16 cellular contexts compared by ENCODE assay signal in genomic region chr21:35395728-35396127, GRCh38.
DNase-seq lines count a peak whose midpoint lies in the region; ATAC-seq and TF ChIP-seq lines count a peak whose summit lies in the region.
"Had no signal": no experiment of that assay in that cellular context is flagged by ENCODE, and none has a peak within 500 bp of the region (broad histone marks: within the 10 kb centered on the region; RNA-seq: fewer than 3 reads in every experiment).

No MANE protein-coding gene starts in this region.

- no TSS peak for BruUV-seq in IMR-90 (replicated peaks; lab: Mats Ljungman, UMichigan)

- H4K8ac ChIP-seq in IMR-90 (ENCODE audit: low read depth in 2 of 2, low read length in 2 of 2), result no peak overlapping the region

- H2AK9ac ChIP-seq in IMR-90 (replicated peaks; ENCODE audit: low read depth, low read length, poor library complexity), result peak overlapping the region; percentile 15

- H3K4me1 Mint-ChIP-seq in mesothelial cell of epicardium, result peaks cover 21% of the 10 kb centered on the region

- peak overlapping the region; percentile 62; the same call in 1 of the 2 replicates for H3K14ac ChIP-seq in IMR-90 (replicated peaks; ENCODE audit: low read depth, low read length)

- no peak overlapping the region for H3K27ac ChIP-seq in IMR-90 (ENCODE audit: insufficient read depth, low read length)
- H3K27ac ChIP-seq: parathyroid adenoma, SJSA1 had no signal

- H3K9me3 ChIP-seq in IMR-90 (ENCODE audit: control insufficient read depth, insufficient read depth, low read length) (no peaks in the 10 kb centered on the region), adipocyte (ENCODE audit: control insufficient read depth, low read length) (no peaks in the 10 kb centered on the region)
- H3K9me3 ChIP-seq: SJSA1 had no signal

- TF ChIP-seq CTCF in IMR-90 (conservative IDR thresholded peaks at IDR 0.05; ENCODE audit: low read depth, low read length), result no peak
- TF ChIP-seq CTCF in mesothelial cell of epicardium (IDR thresholded peaks at IDR 0.05; ENCODE audit: unreplicated experiment), result no peak

- H3K9ac ChIP-seq in IMR-90 (ENCODE audit: low read depth, low read length) (no peak overlapping the region), adipocyte (ENCODE audit: low read length) (no peak overlapping the region)
- H3K9ac ChIP-seq: parathyroid adenoma had no signal

- peaks cover 3% of the 10 kb centered on the region for H3K27me3 Mint-ChIP-seq in mesothelial cell of epicardium (ENCODE audit: low read depth)

- H2AFZ ChIP-seq in IMR-90 (replicated peaks; ENCODE audit: low read length, poor library complexity), result peak overlapping the region; percentile 67
- H2AFZ ChIP-seq: parathyroid adenoma had no signal

- peaks cover 5% of the 10 kb centered on the region for H3K9me3 Mint-ChIP-seq in mesothelial cell of epicardium
- H3K9me3 Mint-ChIP-seq: activated T-cell treated with anti-CD3 and anti-CD28 coated beads, Interleukin-2, amount 50 U/mL, for 4 hours had no signal

- H3K4me3 Mint-ChIP-seq in mesothelial cell of epicardium, result no peak overlapping the region
- H3K4me3 Mint-ChIP-seq: activated T-cell treated with anti-CD3 and anti-CD28 coated beads, Interleukin-2, amount 50 U/mL, for 4 hours; B cell had no signal

- no peak overlapping the region for H3K4me2 ChIP-seq in IMR-90 (ENCODE audit: low read depth, low read length)

- POLR2A ChIA-PET in IMR-90 (lab: Charles Lee; ENCODE audit: unreplicated experiment), result no interaction called here

- DNase-seq in ACHN (peak; percentile 24), IMR-90 (peak; percentile 29), adipocyte (ENCODE audit: low read depth) (peak; percentile 59), hepatic stellate cell (ENCODE audit: low spot score) (peak; percentile 31), AG08395 (ENCODE audit: low spot score) (no peak), mesothelial cell of epicardium (ENCODE audit: low spot score in 2 of 2, unreplicated experiment in 2 of 2) (no peak), HuH-7 (ENCODE audit: low spot score) (no peak), DMS153 treated with DMSO at 0.1 percent for 48 hours (lab: John Stamatoyannopoulos, UW; ENCODE audit: unreplicated experiment) (no peak)
- DNase-seq: activated CD4-positive, CD25-positive, alpha-beta regulatory T cell treated with anti-CD3 and anti-CD28 coated beads, Interleukin-2, amount 50 U/mL, for 72 hours; activated T-cell treated with anti-CD3 and anti-CD28 coated beads, Interleukin-2, amount 50 U/mL, for 4 hours; NCI-H1417 treated with DMSO at 0.1 percent for 48 hours; NCI-H69 had no signal

- H3K4ac ChIP-seq in IMR-90 (ENCODE audit: low read depth, low read length), result peak overlapping the region; percentile 8

- CTCF ChIA-PET in IMR-90 (lab: Yijun Ruan, JAX), result interaction anchor here (0.5 kb wide), 1 partner anchor 436 kb away, joined by 3 read pairs; no protein-coding TSS in a partner anchor

- no peak overlapping the region for H2BK120ac ChIP-seq in IMR-90 (ENCODE audit: low read depth, low read length)

- no CpG with 5 or more reads among the region's 1 CpG for WGBS in IMR-90 (ENCODE audit: extremely low coverage in 2 of 2, insufficient read length in 1 of 2), 2 experiments

- H2AK5ac ChIP-seq in IMR-90 (ENCODE audit: low read depth, low read length), result peak overlapping the region; percentile 28; the same call in 1 of the 2 replicates

- no peak overlapping the region for H3K23ac ChIP-seq in IMR-90 (ENCODE audit: low read depth, low read length)

- H3K79me1 ChIP-seq in IMR-90 (ENCODE audit: low read depth in 1 of 2, low read length in 2 of 2), result no peaks in the 10 kb centered on the region

- H4K5ac ChIP-seq in IMR-90 (ENCODE audit: low read depth, low read length), result no peak overlapping the region

- no peaks in the 10 kb centered on the region for H4K20me1 ChIP-seq in IMR-90 (ENCODE audit: insufficient read depth, low read length)

- no peak overlapping the region for H3K27ac Mint-ChIP-seq in mesothelial cell of epicardium
- H3K27ac Mint-ChIP-seq: B cell had no signal

- no peak for TF ChIP-seq RAD21 in IMR-90 (IDR thresholded peaks at IDR 0.05; ENCODE audit: low read length)

- H3K27me3 ChIP-seq in IMR-90 (ENCODE audit: control insufficient read depth, insufficient read depth, low read length) (no peaks in the 10 kb centered on the region), adipocyte (replicated peaks; ENCODE audit: control insufficient read depth, insufficient read depth, low read length) (no peaks in the 10 kb centered on the region)
- H3K27me3 ChIP-seq: SJSA1 had no signal

- H3K4me3 ChIP-seq in IMR-90 (ENCODE audit: insufficient read depth, low read depth, low read length) (no peak overlapping the region), adipocyte (ENCODE audit: low read length) (no peak overlapping the region)
- H3K4me3 ChIP-seq: lung, SJSA1 had no signal

- 0 out of 3 replicates have a peak overlapping the region, but pooled peaks have one; percentile 51 for H2BK15ac ChIP-seq in IMR-90 (ENCODE audit: low read depth, low read length)

- peak overlapping the region; percentile 51; the same call in 1 of the 2 replicates for H2BK20ac ChIP-seq in IMR-90 (ENCODE audit: low read depth, low read length)

- H4K91ac ChIP-seq in IMR-90 (ENCODE audit: insufficient read depth, low read depth, low read length), result no peak overlapping the region

- no peak for TF ChIP-seq POLR2A in IMR-90 (IDR thresholded peaks at IDR 0.05; ENCODE audit: low read depth, low read length)

- no peak overlapping the region for H3K56ac ChIP-seq in IMR-90 (ENCODE audit: extremely low read depth, insufficient read depth, low read length)

- ATAC-seq in IMR-90 (ENCODE audit: low read depth), result no peak

- peaks cover 8% of the 10 kb centered on the region for H3K4me1 ChIP-seq in IMR-90 (ENCODE audit: control insufficient read depth, insufficient read depth, low read length)
- H3K4me1 ChIP-seq in adipocyte (ENCODE audit: control insufficient read depth, insufficient read depth, low read length), result peaks cover 28% of the 10 kb centered on the region
- H3K4me1 ChIP-seq: parathyroid adenoma had no signal

- in situ Hi-C loops in ACHN (cut with HindIII; ENCODE audit: low pct_ligation_motif_present, low pct_unique_long_range_greater_than_20kb, low sequenced_read_pairs) (no loop called here), IMR-90 (cut with MboI; ENCODE audit: low sequenced_read_pairs) (no loop called here)

- H3K36me3 ChIP-seq in IMR-90 (ENCODE audit: control insufficient read depth, insufficient read depth, low read length), result no peaks in the 10 kb centered on the region
- H3K36me3 ChIP-seq in adipocyte (ENCODE audit: control insufficient read depth, insufficient read depth, low read length, severe bottlenecking), result no peaks in the 10 kb centered on the region
- H3K36me3 ChIP-seq: SJSA1 had no signal

- intact Hi-C loops in IMR-90 (cut with micrococcal nuclease), result loop anchor here (5.0 kb wide), 1 partner anchor 138 kb away; no protein-coding TSS in a partner anchor

- H3K9me1 ChIP-seq in IMR-90 (ENCODE audit: insufficient read depth, low read length), result peaks cover 5% of the 10 kb centered on the region; the same call in 1 of the 2 replicates

- H3K36me3 Mint-ChIP-seq in mesothelial cell of epicardium, result no peaks in the 10 kb centered on the region

- no peak overlapping the region; the same call in 1 of the 2 replicates for H3K18ac ChIP-seq in IMR-90 (ENCODE audit: low read depth, low read length)

- dilution Hi-C loops in IMR-90 (cut with HindIII; ENCODE audit: low sequenced_read_pairs, unreplicated experiment), result no loop called here

- H2BK5ac ChIP-seq in IMR-90 (ENCODE audit: low read depth, low read length, poor library complexity, severe bottlenecking), result no peak overlapping the region

TF ChIP-seq in IMR-90, 13 proteins besides CTCF, POLR2A, EP300 and RAD21:
- TF ChIP-seq NFE2L2 (IDR thresholded peaks at IDR 0.05; ENCODE audit: low read depth, low read length) (no peak), MAFK (IDR thresholded peaks at IDR 0.05; ENCODE audit: low read depth, low read length) (0 out of 2 replicates have a peak, but pooled peaks have one; percentile 14), CEBPB (IDR thresholded peaks at IDR 0.05; ENCODE audit: low read depth, low read length) (no peak)

Comparison
In these comparisons a context has a peak if more than half of its experiments do, and no peak if none do; other contexts are left out.
1. DNase-seq: peak in ACHN (single experiment), IMR-90 (single experiment), adipocyte (single experiment) and hepatic stellate cell (single experiment); none in AG08395 (single experiment), mesothelial cell of epicardium (0 of 2), HuH-7 (single experiment) and DMS153 treated with DMSO at 0.1 percent for 48 hours (single experiment).